Comparison of ENCODE assay signal across 1 cellular context in the genomic region with DNA sequence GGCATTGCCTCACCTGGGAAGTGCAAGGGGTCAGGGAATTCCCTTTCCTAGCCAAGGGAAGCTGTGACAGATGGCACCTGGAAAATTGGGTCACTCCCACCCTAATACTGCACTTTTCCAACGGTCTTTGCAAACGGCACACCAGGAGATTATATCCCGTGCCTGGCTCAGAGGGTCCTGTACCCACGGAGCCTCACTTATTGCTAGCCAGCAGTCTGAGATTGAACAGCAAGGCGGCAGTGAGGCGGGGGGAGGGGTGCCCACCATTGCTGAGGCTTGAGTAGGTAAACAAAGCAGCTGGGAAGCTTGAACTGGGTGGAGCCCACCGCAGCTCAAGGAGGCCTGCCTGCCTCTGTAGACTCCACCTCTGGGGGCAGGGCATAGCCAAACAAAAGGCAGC. TPM values are rescaled to one million over a fixed set of nuclear protein-coding genes. Genes with fewer than 3 reads are reported as not detected.
"Had no signal": no experiment of that assay in that cellular context is flagged by ENCODE, and none has a peak within 500 bp of the region (broad histone marks: within the 10 kb centered on the region; RNA-seq: fewer than 3 reads in every experiment).

No MANE protein-coding gene starts in this region.

RNA-seq across cellular contexts. Expression of gene NLRP1, which starts 11.3 kb away (rescaled TPM):
- total RNA-seq: HT-29 had no signal
